Comparison of ENCODE assay signal across 1 cellular context in the genomic region with DNA sequence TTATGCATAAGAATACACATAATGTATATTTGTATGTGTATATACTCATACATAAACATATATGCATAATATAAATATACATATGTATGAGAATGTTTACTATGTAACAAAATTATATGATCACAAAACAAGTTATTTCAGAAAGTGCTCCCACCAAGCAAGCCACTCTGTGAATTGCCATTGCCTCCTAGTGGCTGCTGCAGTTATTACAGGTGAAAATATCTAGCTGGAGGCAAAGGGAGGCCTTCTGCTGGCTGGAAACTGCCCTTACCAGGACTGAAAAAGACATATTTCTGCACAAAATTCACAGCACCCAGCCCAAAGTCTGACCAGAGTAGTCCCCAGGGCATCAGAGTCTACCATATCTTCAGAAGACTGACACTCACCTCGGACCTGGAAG.
TF ChIP-seq lines count a peak whose summit lies in the region.

No MANE protein-coding gene starts in this region.

TF ChIP-seq in H1, 55 proteins besides CTCF, POLR2A, EP300 and RAD21:
- TF ChIP-seq JUND (IDR thresholded peaks at IDR 0.05; ENCODE audit: low read length) (no peak), CEBPB (IDR thresholded peaks at IDR 0.05; ENCODE audit: low read depth, low read length) (no peak), SP4 (IDR thresholded peaks at IDR 0.05; ENCODE audit: low read length) (no peak), JUN (IDR thresholded peaks at IDR 0.05; ENCODE audit: low read depth, low read length) (no peak), TEAD4 (IDR thresholded peaks at IDR 0.05; ENCODE audit: low read depth, low read length) (no peak), KDM4A (IDR thresholded peaks at IDR 0.05; ENCODE audit: low read depth, low read length, severe bottlenecking) (no peak), POU5F1 (IDR thresholded peaks at IDR 0.05; ENCODE audit: low read depth, low read length) (no peak), RXRA (IDR thresholded peaks at IDR 0.05; ENCODE audit: insufficient read depth, low read depth, low read length) (no peak), HDAC6 (IDR thresholded peaks at IDR 0.05; ENCODE audit: low read depth, low read length) (no peak), POLR2AphosphoS5 (IDR thresholded peaks at IDR 0.05; ENCODE audit: low read depth, low read length) (no peak), SP1 (IDR thresholded peaks at IDR 0.05; ENCODE audit: low read depth, low read length) (no peak), HDAC2 (IDR thresholded peaks at IDR 0.05; ENCODE audit: borderline replicate concordance in 1 of 2, low read depth in 2 of 2, low read length in 2 of 2) (no peak), TBP (IDR thresholded peaks at IDR 0.05; ENCODE audit: low read depth, low read length) (no peak), TCF12 (IDR thresholded peaks at IDR 0.05; ENCODE audit: low read depth, low read length) (no peak), SIRT6 (IDR thresholded peaks at IDR 0.05; ENCODE audit: low read length) (no peak), BCL11A (IDR thresholded peaks at IDR 0.05; ENCODE audit: low read depth in 2 of 2, low read length in 2 of 2) (no peak), RFX5 (IDR thresholded peaks at IDR 0.05; ENCODE audit: borderline replicate concordance, low read depth, low read length) (no peak)
- TF ChIP-seq, protein P1, sequence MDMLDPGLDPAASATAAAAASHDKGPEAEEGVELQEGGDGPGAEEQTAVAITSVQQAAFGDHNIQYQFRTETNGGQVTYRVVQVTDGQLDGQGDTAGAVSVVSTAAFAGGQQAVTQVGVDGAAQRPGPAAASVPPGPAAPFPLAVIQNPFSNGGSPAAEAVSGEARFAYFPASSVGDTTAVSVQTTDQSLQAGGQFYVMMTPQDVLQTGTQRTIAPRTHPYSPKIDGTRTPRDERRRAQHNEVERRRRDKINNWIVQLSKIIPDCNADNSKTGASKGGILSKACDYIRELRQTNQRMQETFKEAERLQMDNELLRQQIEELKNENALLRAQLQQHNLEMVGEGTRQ (IDR thresholded peaks at IDR 0.05; ENCODE audit: low read length), result no peak
- TF ChIP-seq, protein P2, sequence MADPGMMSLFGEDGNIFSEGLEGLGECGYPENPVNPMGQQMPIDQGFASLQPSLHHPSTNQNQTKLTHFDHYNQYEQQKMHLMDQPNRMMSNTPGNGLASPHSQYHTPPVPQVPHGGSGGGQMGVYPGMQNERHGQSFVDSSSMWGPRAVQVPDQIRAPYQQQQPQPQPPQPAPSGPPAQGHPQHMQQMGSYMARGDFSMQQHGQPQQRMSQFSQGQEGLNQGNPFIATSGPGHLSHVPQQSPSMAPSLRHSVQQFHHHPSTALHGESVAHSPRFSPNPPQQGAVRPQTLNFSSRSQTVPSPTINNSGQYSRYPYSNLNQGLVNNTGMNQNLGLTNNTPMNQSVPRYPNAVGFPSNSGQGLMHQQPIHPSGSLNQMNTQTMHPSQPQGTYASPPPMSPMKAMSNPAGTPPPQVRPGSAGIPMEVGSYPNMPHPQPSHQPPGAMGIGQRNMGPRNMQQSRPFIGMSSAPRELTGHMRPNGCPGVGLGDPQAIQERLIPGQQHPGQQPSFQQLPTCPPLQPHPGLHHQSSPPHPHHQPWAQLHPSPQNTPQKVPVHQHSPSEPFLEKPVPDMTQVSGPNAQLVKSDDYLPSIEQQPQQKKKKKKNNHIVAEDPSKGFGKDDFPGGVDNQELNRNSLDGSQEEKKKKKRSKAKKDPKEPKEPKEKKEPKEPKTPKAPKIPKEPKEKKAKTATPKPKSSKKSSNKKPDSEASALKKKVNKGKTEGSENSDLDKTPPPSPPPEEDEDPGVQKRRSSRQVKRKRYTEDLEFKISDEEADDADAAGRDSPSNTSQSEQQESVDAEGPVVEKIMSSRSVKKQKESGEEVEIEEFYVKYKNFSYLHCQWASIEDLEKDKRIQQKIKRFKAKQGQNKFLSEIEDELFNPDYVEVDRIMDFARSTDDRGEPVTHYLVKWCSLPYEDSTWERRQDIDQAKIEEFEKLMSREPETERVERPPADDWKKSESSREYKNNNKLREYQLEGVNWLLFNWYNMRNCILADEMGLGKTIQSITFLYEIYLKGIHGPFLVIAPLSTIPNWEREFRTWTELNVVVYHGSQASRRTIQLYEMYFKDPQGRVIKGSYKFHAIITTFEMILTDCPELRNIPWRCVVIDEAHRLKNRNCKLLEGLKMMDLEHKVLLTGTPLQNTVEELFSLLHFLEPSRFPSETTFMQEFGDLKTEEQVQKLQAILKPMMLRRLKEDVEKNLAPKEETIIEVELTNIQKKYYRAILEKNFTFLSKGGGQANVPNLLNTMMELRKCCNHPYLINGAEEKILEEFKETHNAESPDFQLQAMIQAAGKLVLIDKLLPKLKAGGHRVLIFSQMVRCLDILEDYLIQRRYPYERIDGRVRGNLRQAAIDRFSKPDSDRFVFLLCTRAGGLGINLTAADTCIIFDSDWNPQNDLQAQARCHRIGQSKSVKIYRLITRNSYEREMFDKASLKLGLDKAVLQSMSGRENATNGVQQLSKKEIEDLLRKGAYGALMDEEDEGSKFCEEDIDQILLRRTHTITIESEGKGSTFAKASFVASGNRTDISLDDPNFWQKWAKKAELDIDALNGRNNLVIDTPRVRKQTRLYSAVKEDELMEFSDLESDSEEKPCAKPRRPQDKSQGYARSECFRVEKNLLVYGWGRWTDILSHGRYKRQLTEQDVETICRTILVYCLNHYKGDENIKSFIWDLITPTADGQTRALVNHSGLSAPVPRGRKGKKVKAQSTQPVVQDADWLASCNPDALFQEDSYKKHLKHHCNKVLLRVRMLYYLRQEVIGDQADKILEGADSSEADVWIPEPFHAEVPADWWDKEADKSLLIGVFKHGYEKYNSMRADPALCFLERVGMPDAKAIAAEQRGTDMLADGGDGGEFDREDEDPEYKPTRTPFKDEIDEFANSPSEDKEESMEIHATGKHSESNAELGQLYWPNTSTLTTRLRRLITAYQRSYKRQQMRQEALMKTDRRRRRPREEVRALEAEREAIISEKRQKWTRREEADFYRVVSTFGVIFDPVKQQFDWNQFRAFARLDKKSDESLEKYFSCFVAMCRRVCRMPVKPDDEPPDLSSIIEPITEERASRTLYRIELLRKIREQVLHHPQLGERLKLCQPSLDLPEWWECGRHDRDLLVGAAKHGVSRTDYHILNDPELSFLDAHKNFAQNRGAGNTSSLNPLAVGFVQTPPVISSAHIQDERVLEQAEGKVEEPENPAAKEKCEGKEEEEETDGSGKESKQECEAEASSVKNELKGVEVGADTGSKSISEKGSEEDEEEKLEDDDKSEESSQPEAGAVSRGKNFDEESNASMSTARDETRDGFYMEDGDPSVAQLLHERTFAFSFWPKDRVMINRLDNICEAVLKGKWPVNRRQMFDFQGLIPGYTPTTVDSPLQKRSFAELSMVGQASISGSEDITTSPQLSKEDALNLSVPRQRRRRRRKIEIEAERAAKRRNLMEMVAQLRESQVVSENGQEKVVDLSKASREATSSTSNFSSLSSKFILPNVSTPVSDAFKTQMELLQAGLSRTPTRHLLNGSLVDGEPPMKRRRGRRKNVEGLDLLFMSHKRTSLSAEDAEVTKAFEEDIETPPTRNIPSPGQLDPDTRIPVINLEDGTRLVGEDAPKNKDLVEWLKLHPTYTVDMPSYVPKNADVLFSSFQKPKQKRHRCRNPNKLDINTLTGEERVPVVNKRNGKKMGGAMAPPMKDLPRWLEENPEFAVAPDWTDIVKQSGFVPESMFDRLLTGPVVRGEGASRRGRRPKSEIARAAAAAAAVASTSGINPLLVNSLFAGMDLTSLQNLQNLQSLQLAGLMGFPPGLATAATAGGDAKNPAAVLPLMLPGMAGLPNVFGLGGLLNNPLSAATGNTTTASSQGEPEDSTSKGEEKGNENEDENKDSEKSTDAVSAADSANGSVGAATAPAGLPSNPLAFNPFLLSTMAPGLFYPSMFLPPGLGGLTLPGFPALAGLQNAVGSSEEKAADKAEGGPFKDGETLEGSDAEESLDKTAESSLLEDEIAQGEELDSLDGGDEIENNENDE (IDR thresholded peaks at IDR 0.05; ENCODE audit: insufficient replicate concordance, low read length), result no peak
